Comparison of ENCODE assay signal across 15 cellular contexts in genomic region chr15:63974036-63974435, GRCh38.
"Had no signal": no experiment of that assay in that cellular context is flagged by ENCODE, and none has a peak within 500 bp of the region (broad histone marks: within the 10 kb centered on the region; RNA-seq: fewer than 3 reads in every experiment).

No MANE protein-coding gene starts in this region.

- H3K27ac Mint-ChIP-seq: activated naive CD8-positive, alpha-beta T cell treated with anti-CD3 and anti-CD28 coated beads, Interleukin-2, amount 10 ng/mL, durations not matched to agents 7 days and 5 days; nephron progenitor cell; stimulated activated naive B cell treated with anti-CD40 and anti-IgM and Interleukin-4, amounts not matched to agents 10 μg/mL and 1 μg/mL and 100 μg/mL, for 72 hours had no signal

- H3K4me3 Mint-ChIP-seq: activated naive CD8-positive, alpha-beta T cell treated with anti-CD3 and anti-CD28 coated beads, Interleukin-2, amount 10 ng/mL, durations not matched to agents 7 days and 5 days; nephron progenitor cell; stimulated activated naive B cell treated with anti-CD40 and anti-IgM and Interleukin-4, amounts not matched to agents 10 μg/mL and 1 μg/mL and 100 μg/mL, for 72 hours had no signal

- H3K27me3 Mint-ChIP-seq: activated naive CD8-positive, alpha-beta T cell treated with anti-CD3 and anti-CD28 coated beads, Interleukin-2, amount 10 ng/mL, durations not matched to agents 7 days and 5 days; stimulated activated naive B cell treated with anti-CD40 and anti-IgM and Interleukin-4, amounts not matched to agents 10 μg/mL and 1 μg/mL and 100 μg/mL, for 72 hours had no signal

- H3K4me3 ChIP-seq: ovary, upper lobe of left lung had no signal

- H3K27me3 ChIP-seq: ovary, upper lobe of left lung had no signal

- H3K9me3 ChIP-seq: ovary, upper lobe of left lung had no signal

- H3K27ac ChIP-seq: ovary, upper lobe of left lung had no signal

- FAIRE-seq: bronchial epithelial cell had no signal

- DNase-seq: activated CD4-positive, alpha-beta T cell treated with anti-CD3 and anti-CD28 coated beads, Interleukin-2, amount 50 U/mL, for 1 hour; activated naive CD4-positive, alpha-beta T cell; activated naive CD8-positive, alpha-beta T cell treated with anti-CD3 and anti-CD28 coated beads, Interleukin-2, amount 10 ng/mL, durations not matched to agents 7 days and 5 days; aorta; dermis blood vessel endothelial cell; hippocampal formation; kidney glomerular epithelial cell; nephron progenitor cell; ovary; stimulated activated CD4-positive, alpha-beta T cell treated with anti-CD3 and anti-CD28 coated beads, Interleukin-2, amount 100 ng/mL, for 48 hours; stimulated activated naive B cell treated with anti-CD40 and anti-IgM and Interleukin-4, amounts not matched to agents 10 μg/mL and 1 μg/mL and 100 μg/mL, for 72 hours; T-helper 9 cell; upper lobe of left lung had no signal

- ATAC-seq: activated CD4-positive, CD25-positive, alpha-beta regulatory T cell treated with anti-CD3 and anti-CD28 coated beads, Interleukin-2, amount 50 U/mL, for 24 hours; stimulated activated naive B cell treated with anti-CD40 and anti-IgM and Interleukin-4, amounts not matched to agents 10 μg/mL and 1 μg/mL and 100 μg/mL, for 72 hours had no signal

- H3K9me3 Mint-ChIP-seq: activated naive CD8-positive, alpha-beta T cell treated with anti-CD3 and anti-CD28 coated beads, Interleukin-2, amount 10 ng/mL, durations not matched to agents 7 days and 5 days; nephron progenitor cell; stimulated activated naive B cell treated with anti-CD40 and anti-IgM and Interleukin-4, amounts not matched to agents 10 μg/mL and 1 μg/mL and 100 μg/mL, for 72 hours had no signal

- H3K36me3 ChIP-seq: ovary, upper lobe of left lung had no signal

- H3K36me3 Mint-ChIP-seq: activated naive CD8-positive, alpha-beta T cell treated with anti-CD3 and anti-CD28 coated beads, Interleukin-2, amount 10 ng/mL, durations not matched to agents 7 days and 5 days had no signal
